In the genomic region with DNA sequence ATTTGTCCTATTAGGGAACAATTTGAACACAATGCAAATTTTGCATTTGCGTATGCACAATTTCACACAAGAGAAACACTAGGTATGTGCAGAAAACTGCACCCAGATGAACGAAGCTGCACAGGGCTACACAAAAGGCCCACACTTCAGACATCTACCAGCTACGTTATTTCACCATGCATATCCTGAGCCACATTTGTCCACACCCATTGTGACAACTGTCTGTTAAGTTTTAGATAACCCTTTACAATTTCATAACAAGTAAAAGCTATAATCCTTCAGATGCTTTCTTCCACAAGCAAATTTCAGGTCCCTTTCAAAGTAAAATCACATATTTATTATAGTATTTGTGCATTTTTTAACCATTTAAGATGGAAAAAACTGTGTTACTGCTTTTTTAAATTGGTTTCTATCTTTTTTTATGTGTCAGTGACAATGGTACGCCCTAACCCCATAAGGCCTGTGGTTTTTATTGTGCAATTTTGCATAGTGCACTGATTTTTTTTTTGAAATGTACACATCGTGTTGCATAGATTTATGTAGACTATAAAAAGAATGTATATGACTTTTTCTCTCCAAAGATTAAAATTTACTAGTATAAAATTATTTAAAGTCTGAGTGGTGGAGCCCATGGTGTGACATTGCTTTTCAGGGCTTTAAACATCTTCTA, we compare ENCODE assay signal across 18 cellular contexts.
"Had no signal": no experiment of that assay in that cellular context is flagged by ENCODE, and none has a peak within 500 bp of the region (broad histone marks: within the 10 kb centered on the region; RNA-seq: fewer than 3 reads in every experiment).

No MANE protein-coding gene starts in this region.

- H3K36me3 ChIP-seq: colonic mucosa, gastrocnemius medialis, heart right ventricle, pancreas, tibial nerve had no signal

- H3K4me3 ChIP-seq: colonic mucosa, gastrocnemius medialis, heart right ventricle, pancreas, tibial nerve had no signal

- H3K4me3 Mint-ChIP-seq: activated CD4-positive, alpha-beta memory T cell treated with anti-CD3 and anti-CD28 coated beads for 36 hours; activated T-cell treated with anti-CD3 and anti-CD28 coated beads, Interleukin-2, amount 50 U/mL, for 72 hours; neural crest cell had no signal

- DNase-seq: activated CD4-positive, alpha-beta memory T cell treated with anti-CD3 and anti-CD28 coated beads for 36 hours; activated CD8-positive, alpha-beta memory T cell treated with anti-CD3 and anti-CD28 coated beads, Interleukin-2, amount 50 U/mL, for 4 hours; activated gamma-delta T cell treated with Interleukin-2 at 50 U/mL for 16 hours; activated T-cell treated with anti-CD3 and anti-CD28 coated beads, Interleukin-2, amount 50 U/mL, for 72 hours; caudate nucleus; colonic mucosa; effector CD4-positive, alpha-beta T cell; gastrocnemius medialis; heart right ventricle; islet precursor cell; left ventricle myocardium superior; mesendoderm; pancreas; stimulated activated CD4-positive, alpha-beta T cell treated with anti-CD3 and anti-CD28 coated beads, Interleukin-4, amount 100 ng/mL, for 4 hours; T-helper 2 cell had no signal

- ATAC-seq: activated CD4-positive, CD25-positive, alpha-beta regulatory T cell treated with anti-CD3 and anti-CD28 coated beads, Interleukin-2, amount 50 U/mL, for 24 hours; activated T-cell treated with anti-CD3 and anti-CD28 coated beads, Interleukin-2, amount 50 U/mL, for 72 hours; gastrocnemius medialis; heart right ventricle; left ventricle myocardium superior; pancreas had no signal

- H3K9me3 ChIP-seq: colonic mucosa, gastrocnemius medialis, heart right ventricle, pancreas, tibial nerve had no signal

- H3K27ac ChIP-seq: colonic mucosa, gastrocnemius medialis, pancreas had no signal

- H3K27me3 ChIP-seq: colonic mucosa, gastrocnemius medialis, heart right ventricle, pancreas, tibial nerve had no signal

- H3K4me1 ChIP-seq: colonic mucosa, gastrocnemius medialis, pancreas had no signal

- H3K27me3 Mint-ChIP-seq: activated CD4-positive, alpha-beta memory T cell treated with anti-CD3 and anti-CD28 coated beads for 36 hours had no signal

- H3K36me3 Mint-ChIP-seq: activated CD4-positive, alpha-beta memory T cell treated with anti-CD3 and anti-CD28 coated beads for 36 hours had no signal

- H3K9me3 Mint-ChIP-seq: activated CD4-positive, alpha-beta memory T cell treated with anti-CD3 and anti-CD28 coated beads for 36 hours; activated T-cell treated with anti-CD3 and anti-CD28 coated beads, Interleukin-2, amount 50 U/mL, for 72 hours; neural crest cell had no signal

- H3K27ac Mint-ChIP-seq: activated CD4-positive, alpha-beta memory T cell treated with anti-CD3 and anti-CD28 coated beads for 36 hours; activated T-cell treated with anti-CD3 and anti-CD28 coated beads, Interleukin-2, amount 50 U/mL, for 72 hours had no signal
